Comparison of ENCODE assay signal across 1 cellular context in genomic region chr14:95535226-95536021, GRCh38.
TF ChIP-seq lines count a peak whose summit lies in the region.

No MANE protein-coding gene starts in this region.

TF ChIP-seq in HepG2, 621 proteins besides CTCF, POLR2A, EP300 and RAD21 (continued from another document and continues in another):
- TF ChIP-seq TEF (CRISPR knock-in tag; IDR thresholded peaks at IDR 0.05) = no peak
- TF ChIP-seq EED (CRISPR knock-in tag; IDR thresholded peaks at IDR 0.05) = 0 out of 2 replicates have a peak, but pooled peaks have one; percentile 38
- TF ChIP-seq RBFOX2 (IDR thresholded peaks at IDR 0.05; ENCODE audit: low read depth, low read length) = peak; percentile 61
- no peak for TF ChIP-seq ZFP41 (CRISPR knock-in tag; IDR thresholded peaks at IDR 0.05; ENCODE audit: borderline replicate concordance)
- TF ChIP-seq ZSCAN20 (CRISPR knock-in tag; IDR thresholded peaks at IDR 0.05; ENCODE audit: borderline replicate concordance) = no peak
- TF ChIP-seq REPIN1 (CRISPR knock-in tag; IDR thresholded peaks at IDR 0.05; ENCODE audit: borderline replicate concordance, low read depth) = no peak
- TF ChIP-seq ZFY (CRISPR knock-in tag; IDR thresholded peaks at IDR 0.05) = peak; percentile 35
- no peak for TF ChIP-seq GABPB1 (CRISPR knock-in tag; IDR thresholded peaks at IDR 0.05)
- no peak for TF ChIP-seq ZMYM4 (CRISPR knock-in tag; IDR thresholded peaks at IDR 0.05)
- no peak for TF ChIP-seq RBM39 (IDR thresholded peaks at IDR 0.05; ENCODE audit: low read depth, low read length, poor library complexity, severe bottlenecking)
- no peak for TF ChIP-seq PITX1 (CRISPR knock-in tag; IDR thresholded peaks at IDR 0.05)
- no peak for TF ChIP-seq HNF4A (CRISPR knock-in tag; IDR thresholded peaks at IDR 0.05)
- no peak for TF ChIP-seq TOPORS (CRISPR knock-in tag; IDR thresholded peaks at IDR 0.05)
- TF ChIP-seq CERS6 (CRISPR knock-in tag; IDR thresholded peaks at IDR 0.05) = no peak
- TF ChIP-seq CHD4 (IDR thresholded peaks at IDR 0.05; ENCODE audit: borderline replicate concordance, low read length) = no peak
- TF ChIP-seq SOX13 (IDR thresholded peaks at IDR 0.05) = no peak
- no peak for TF ChIP-seq SOX13 (CRISPR knock-in tag; conservative IDR thresholded peaks at IDR 0.05 in 1 of 2, IDR thresholded peaks at IDR 0.05 in 1 of 2)
- no peak for TF ChIP-seq MYNN (CRISPR knock-in tag; IDR thresholded peaks at IDR 0.05; ENCODE audit: low read depth)
- 0 out of 2 replicates have a peak, but pooled peaks have one; percentile 31 for TF ChIP-seq E2F2 (CRISPR knock-in tag; IDR thresholded peaks at IDR 0.05; ENCODE audit: borderline replicate concordance)
- no peak for TF ChIP-seq ZNF678 (CRISPR knock-in tag; IDR thresholded peaks at IDR 0.05)
- TF ChIP-seq ZNF776 (CRISPR knock-in tag; IDR thresholded peaks at IDR 0.05) = 0 out of 2 replicates have a peak, but pooled peaks have one; percentile 32
- TF ChIP-seq CREM (IDR thresholded peaks at IDR 0.05) = no peak
- TF ChIP-seq CREM (CRISPR knock-in tag; IDR thresholded peaks at IDR 0.05) = no peak
- TF ChIP-seq ZNF607 (CRISPR knock-in tag; IDR thresholded peaks at IDR 0.05; ENCODE audit: borderline replicate concordance) = no peak
- no peak for TF ChIP-seq ZNF432 (CRISPR knock-in tag; IDR thresholded peaks at IDR 0.05; ENCODE audit: borderline replicate concordance)
- peak; percentile 41; the same call in 1 of the 2 replicates for TF ChIP-seq ZNF501 (CRISPR knock-in tag; IDR thresholded peaks at IDR 0.05)
- TF ChIP-seq NFIC (IDR thresholded peaks at IDR 0.05; ENCODE audit: low read length) = no peak
- no peak for TF ChIP-seq NAIF1 (CRISPR knock-in tag; IDR thresholded peaks at IDR 0.05; ENCODE audit: borderline replicate concordance)
- peak; percentile 2 for TF ChIP-seq U2AF1 (optimal IDR thresholded peaks at IDR 0.05; ENCODE audit: low read depth, low read length)
- no peak for TF ChIP-seq DPF2 (CRISPR knock-in tag; IDR thresholded peaks at IDR 0.05; ENCODE audit: borderline replicate concordance, low read depth)
- no peak for TF ChIP-seq HNRNPL (IDR thresholded peaks at IDR 0.05; ENCODE audit: low read depth, low read length)
- no peak for TF ChIP-seq DR1 (CRISPR knock-in tag; IDR thresholded peaks at IDR 0.05)
- no peak for TF ChIP-seq CCAR2 (optimal IDR thresholded peaks at IDR 0.05; ENCODE audit: low read depth, low read length)
- peak; percentile 60; the same call in 1 of the 2 replicates for TF ChIP-seq ZNF235 (CRISPR knock-in tag; IDR thresholded peaks at IDR 0.05; ENCODE audit: borderline replicate concordance)
- TF ChIP-seq CEBPZ (IDR thresholded peaks at IDR 0.05; ENCODE audit: low read length) = no peak
- peak; percentile 83; the same call in 1 of the 2 replicates for TF ChIP-seq ZNF558 (CRISPR knock-in tag; IDR thresholded peaks at IDR 0.05; ENCODE audit: borderline replicate concordance)
- peak; percentile 61; the same call in 1 of the 2 replicates for TF ChIP-seq UBTF (CRISPR knock-in tag; IDR thresholded peaks at IDR 0.05)
- no peak for TF ChIP-seq GLI4 (CRISPR knock-in tag; IDR thresholded peaks at IDR 0.05; ENCODE audit: borderline replicate concordance)
- TF ChIP-seq ZFP36 (IDR thresholded peaks at IDR 0.05; ENCODE audit: borderline replicate concordance, low read depth, low read length, partially characterized antibody) = no peak
- no peak for TF ChIP-seq POLR2G (IDR thresholded peaks at IDR 0.05; ENCODE audit: low read depth, low read length)
- no peak for TF ChIP-seq KDM5B (CRISPR knock-in tag; IDR thresholded peaks at IDR 0.05; ENCODE audit: borderline replicate concordance)
- no peak for TF ChIP-seq GMEB2 (CRISPR knock-in tag; IDR thresholded peaks at IDR 0.05; ENCODE audit: low read depth)
- 0 out of 2 replicates have a peak, but pooled peaks have one; percentile 11 for TF ChIP-seq ZNF138 (CRISPR knock-in tag; IDR thresholded peaks at IDR 0.05; ENCODE audit: low read depth)
- no peak for TF ChIP-seq ZNF431 (CRISPR knock-in tag; IDR thresholded peaks at IDR 0.05; ENCODE audit: borderline replicate concordance, low read depth)
- no peak for TF ChIP-seq USF2 (IDR thresholded peaks at IDR 0.05; ENCODE audit: low read depth, low read length)
- no peak for TF ChIP-seq USF2 (CRISPR knock-in tag; IDR thresholded peaks at IDR 0.05; ENCODE audit: borderline replicate concordance)
- TF ChIP-seq XBP1 (CRISPR knock-in tag; IDR thresholded peaks at IDR 0.05) = no peak
- no peak for TF ChIP-seq NPAS2 (CRISPR knock-in tag; IDR thresholded peaks at IDR 0.05; ENCODE audit: borderline replicate concordance)
- TF ChIP-seq ZBTB21 (CRISPR knock-in tag; IDR thresholded peaks at IDR 0.05) = no peak
- no peak for TF ChIP-seq BCLAF1 (IDR thresholded peaks at IDR 0.05)
- no peak for TF ChIP-seq NCOA2 (CRISPR knock-in tag; IDR thresholded peaks at IDR 0.05)
- peak; percentile 54 for TF ChIP-seq AGO2 (optimal IDR thresholded peaks at IDR 0.05; ENCODE audit: low read depth, low read length)
